In genomic region chr2:29723255-29724001, GRCh38 we compare ENCODE assay signal across 12 cellular contexts.
DNase-seq lines count a peak whose midpoint lies in the region; ATAC-seq and FAIRE-seq lines count a peak whose summit lies in the region.
"Had no signal": no experiment of that assay in that cellular context is flagged by ENCODE, and none has a peak within 500 bp of the region (broad histone marks: within the 10 kb centered on the region; RNA-seq: fewer than 3 reads in every experiment).

No MANE protein-coding gene starts in this region.

- H3K4me3 ChIP-seq in small intestine (ENCODE audit: low read depth in 1 of 2, low read length in 2 of 2): no peak overlapping the region

- no peaks in the 10 kb centered on the region for H3K9me3 Mint-ChIP-seq in T-cell

- CTCF ChIA-PET in T-cell (lab: Charles Lee): interaction anchor here in 1 of 2 donors (0.5 kb wide), 1 partner anchor 9 kb away, joined by 3 read pairs; no protein-coding TSS in a partner anchor

- H3K27ac ChIP-seq in small intestine (ENCODE audit: low read depth in 1 of 2, low read length in 1 of 2): no peak overlapping the region

- no peak overlapping the region for H3K27ac Mint-ChIP-seq in T-cell

- peaks cover 9 to 16% of the 10 kb centered on the region in 2 donors for H3K27me3 Mint-ChIP-seq in T-cell

- H3K4me3 Mint-ChIP-seq in T-cell: no peak overlapping the region

- ATAC-seq in GM19043 (IDR thresholded peaks at IDR 0.05; ENCODE audit: low read depth, unreplicated experiment): peak; percentile 80
- ATAC-seq in HG02623 (IDR thresholded peaks at IDR 0.05; ENCODE audit: unreplicated experiment): peak; percentile 82
- peak; percentile 78 for ATAC-seq in HG03460 (IDR thresholded peaks at IDR 0.05; ENCODE audit: unreplicated experiment)
- no peak for ATAC-seq in T-cell (replicated peaks in 1 of 4)

- no peaks in the 10 kb centered on the region for H3K36me3 Mint-ChIP-seq in T-cell

- DNase-seq in small intestine (peak; percentile 39), T-cell (no peak), SW 1271 (lab: John Stamatoyannopoulos, UW) (no peak), superior temporal gyrus (ENCODE audit: extremely low spot score) (no peak), cerebellar nuclear complex (lab: John Stamatoyannopoulos, UW) (no peak)
- DNase-seq: activated effector memory CD4-positive, alpha-beta T cell treated with Interleukin-2 at 50 U/mL for 16 hours; GDM1; NCI-H524 had no signal

- H3K4me1 ChIP-seq in small intestine (ENCODE audit: control insufficient read depth in 2 of 2, insufficient read depth in 1 of 2, low read depth in 1 of 2, low read length in 1 of 2): no peaks in the 10 kb centered on the region

- no peaks in the 10 kb centered on the region for H3K27me3 ChIP-seq in small intestine (ENCODE audit: control insufficient read depth in 2 of 2, insufficient read depth in 2 of 2, low read length in 2 of 2)

- POLR2A ChIA-PET in T-cell (lab: Charles Lee): no interaction called here

- H3K36me3 ChIP-seq in small intestine (ENCODE audit: control insufficient read depth in 2 of 2, insufficient read depth in 2 of 2, low read length in 2 of 2): no peaks in the 10 kb centered on the region

- 10 to 46% (median 17%) methylated on average over 7 of the region's 7 CpGs for WGBS in small intestine, 3 donors

- no peaks in the 10 kb centered on the region for H3K9me3 ChIP-seq in small intestine (ENCODE audit: control insufficient read depth, low read depth)

- no peaks in the 10 kb centered on the region for H3K4me1 Mint-ChIP-seq in T-cell

- FAIRE-seq in small intestine (lab: Jason Lieb, UNC): no peak
- FAIRE-seq: TTC549 had no signal

Comparison
In these comparisons a context has a peak if more than half of its experiments do, and no peak if none do; other contexts are left out.
1. ATAC-seq: peak in GM19043 (single experiment), HG02623 (single experiment) and HG03460 (single experiment); none in T-cell (0 of 4).